Comparison of ENCODE assay signal across 8 cellular contexts in genomic region chr15:68578960-68579935, GRCh38. TPM values are rescaled to one million over a fixed set of nuclear protein-coding genes. Genes with fewer than 3 reads are reported as not detected.
A peak's percentile ranks its signal among the peaks of the same experiment; 100 is the strongest.
DNase-seq lines count a peak whose midpoint lies in the region; ATAC-seq, FAIRE-seq and TF ChIP-seq lines count a peak whose summit lies in the region.

Gene CORO2B (plus strand): TSS chr15:68578993. CDS start chr15:68579263, 270 bp downstream.

- peak within 1 kb of the TSS; percentile 52 to 68 for H3K4me3 ChIP-seq in HCT116 (replicated peaks in 1 of 2; ENCODE audit: low read depth in 1 of 2, low read length in 2 of 2)
- H3K4me3 ChIP-seq in endothelial cell of umbilical vein (replicated peaks in 1 of 3; ENCODE audit: insufficient read depth in 1 of 3, low read depth in 1 of 3, low read length in 3 of 3): peak within 1 kb of the TSS; percentile 30 to 44 (median 35)
- H3K4me3 ChIP-seq in mucosa of stomach (ENCODE audit: low read length): peak within 1 kb of the TSS; percentile 22
- peak within 1 kb of the TSS; percentile 28 to 57 (median 46) for H3K4me3 ChIP-seq in transverse colon

- peak within 1 kb of the TSS; percentile 72 to 78 (median 77) for H3K4me3 Mint-ChIP-seq in T-cell

- no peak for TF ChIP-seq POLR2A in HCT116 (IDR thresholded peaks at IDR 0.05; ENCODE audit: borderline replicate concordance, extremely low read depth, insufficient read depth, insufficient read length)
- TF ChIP-seq POLR2A in endothelial cell of umbilical vein (IDR thresholded peaks at IDR 0.05; ENCODE audit: low read depth, low read length): no peak
- TF ChIP-seq POLR2A in transverse colon (IDR thresholded peaks at IDR 0.05): no peak

- no peak for TF ChIP-seq RAD21 in HCT116 (IDR thresholded peaks at IDR 0.05; ENCODE audit: low read depth)

- POLR2A ChIA-PET in HCT116 (lab: Charles Lee): interaction anchor here (1.2 kb wide), 1 partner anchor 9 kb away, joined by 3 read pairs; no protein-coding TSS in a partner anchor
- POLR2A ChIA-PET in T-cell (lab: Charles Lee): no interaction called here
- POLR2A ChIA-PET in endothelial cell of umbilical vein (lab: Charles Lee): no interaction called here

- H3K9ac ChIP-seq in HCT116 (ENCODE audit: low read length) (peak within 1 kb of the TSS; percentile 55), endothelial cell of umbilical vein (replicated peaks; ENCODE audit: extremely low read depth, insufficient read depth, low read length) (peak within 1 kb of the TSS; percentile 30), mucosa of stomach (ENCODE audit: low read length) (no peak within 1 kb of the TSS)

- intact Hi-C loops in HCT116 (cut with micrococcal nuclease) (no loop called here), endothelial cell of umbilical vein (cut with micrococcal nuclease) (loop anchor here (1.0 to 2.0 kb wide), 3 partner anchors 20 to 95 kb away; no protein-coding TSS in a partner anchor), transverse colon (cut with DNase I; ENCODE audit: low total_unique reads) (loop anchor here (1.0 kb wide), 1 partner anchor 95 kb away; no protein-coding TSS in a partner anchor)

- BruUV-seq in HCT116 (replicated peaks; lab: Mats Ljungman, UMichigan) (no TSS peak), endothelial cell of umbilical vein (replicated peaks; lab: Mats Ljungman, UMichigan) (no TSS peak)

- WGBS in transverse colon (ENCODE audit: low coverage in 1 of 2), 2 donors: 7% methylated on average over 13 of the region's 96 CpGs; no CpG with 5 or more reads in 1 of the 2 donors

- no peaks in the 10 kb centered on the region for H3K9me2 ChIP-seq in HCT116 (ENCODE audit: insufficient read depth)

- no peaks in the 10 kb centered on the region for H3K9me3 ChIP-seq in HCT116 (ENCODE audit: control insufficient read depth in 1 of 2, insufficient read depth in 1 of 2, low read depth in 1 of 2, low read length in 2 of 2)
- no peaks in the 10 kb centered on the region for H3K9me3 ChIP-seq in endothelial cell of umbilical vein (replicated peaks; ENCODE audit: control insufficient read depth, insufficient read depth, low read length)
- no peaks in the 10 kb centered on the region for H3K9me3 ChIP-seq in mucosa of stomach (ENCODE audit: control insufficient read depth, low read length)
- H3K9me3 ChIP-seq in transverse colon: no peaks in the 10 kb centered on the region

- CTCF ChIA-PET in HCT116 (lab: Charles Lee) (interaction anchor here (0.7 kb wide), 1 partner anchor 95 kb away, joined by 3 read pairs; no protein-coding TSS in a partner anchor), T-cell (lab: Charles Lee) (no interaction called here), endothelial cell of umbilical vein (lab: Charles Lee) (interaction anchor here (0.9 to 1.8 kb wide), 5 partner anchors 16 to 346 kb away, joined by 3 to 11 read pairs (median 5); no protein-coding TSS in a partner anchor)

- FAIRE-seq in endothelial cell of umbilical vein (lab: Jason Lieb, UNC): no peak

- H3K9me3 Mint-ChIP-seq in T-cell: no peaks in the 10 kb centered on the region

- peaks cover 48 to 54% of the 10 kb centered on the region in 2 donors for H3K27me3 Mint-ChIP-seq in T-cell

- H3K36me3 ChIP-seq in HCT116 (ENCODE audit: control insufficient read depth in 1 of 2, insufficient read depth in 2 of 2, low read length in 2 of 2) (no peaks in the 10 kb centered on the region), endothelial cell of umbilical vein (ENCODE audit: control insufficient read depth in 2 of 2, extremely low read depth in 1 of 2, insufficient read depth in 2 of 2, low read length in 2 of 2) (no peaks in the 10 kb centered on the region), mucosa of stomach (ENCODE audit: control insufficient read depth, insufficient read depth, low read length) (no peaks in the 10 kb centered on the region), transverse colon (no peaks in the 10 kb centered on the region)

- no peak for TF ChIP-seq CTCF in HCT116 (IDR thresholded peaks at IDR 0.05 in 2 of 3, conservative IDR thresholded peaks at IDR 0.05 in 1 of 3; ENCODE audit: borderline replicate concordance in 1 of 3, insufficient read depth in 1 of 3, low read depth in 2 of 3, low read length in 2 of 3)
- no peak for TF ChIP-seq CTCF in endothelial cell of umbilical vein (IDR thresholded peaks at IDR 0.05; ENCODE audit: extremely low read depth in 1 of 2, insufficient read depth in 1 of 2, low read depth in 1 of 2, low read length in 2 of 2)
- TF ChIP-seq CTCF in transverse colon (IDR thresholded peaks at IDR 0.05): no peak

- peak within 1 kb of the TSS; percentile 52; the same call in 1 of the 2 replicates for H3K27ac ChIP-seq in HCT116 (ENCODE audit: low read depth, low read length)
- no peak within 1 kb of the TSS for H3K27ac ChIP-seq in endothelial cell of umbilical vein (ENCODE audit: insufficient read depth, low read depth, low read length)
- peak within 1 kb of the TSS; percentile 39 to 64 (median 52) for H3K27ac ChIP-seq in transverse colon

- no peaks in the 10 kb centered on the region for H4K20me1 ChIP-seq in HCT116 (ENCODE audit: insufficient read depth)
- no peaks in the 10 kb centered on the region for H4K20me1 ChIP-seq in endothelial cell of umbilical vein (replicated peaks; ENCODE audit: control insufficient read depth, extremely low read depth, insufficient read depth, low read length)

- DNase-seq in AG08396 (ENCODE audit: low spot score) (peak; percentile 76), HCT116 (ENCODE audit: low read depth, low spot score) (no peak), T-cell (no peak), endothelial cell of umbilical vein (ENCODE audit: low read depth, low spot score) (no peak), transverse colon (no peak)

- H3K4me2 ChIP-seq in HCT116 (ENCODE audit: low read length) (peak within 1 kb of the TSS; percentile 92), endothelial cell of umbilical vein (ENCODE audit: insufficient read depth, low read length) (peak within 1 kb of the TSS; percentile 93)

- TF ChIP-seq EP300 in transverse colon (IDR thresholded peaks at IDR 0.05; ENCODE audit: low read depth): no peak

- H2AFZ ChIP-seq in HCT116 (ENCODE audit: low read depth, low read length, poor library complexity, severe bottlenecking) (peak within 1 kb of the TSS; percentile 24), endothelial cell of umbilical vein (ENCODE audit: low read depth, low read length) (peak within 1 kb of the TSS; percentile 91)

- RAD21 ChIA-PET in HCT116 (lab: Charles Lee; ENCODE audit: low non-redundant PET in 1 of 2, low total read pairs in 2 of 2, uncharacterized antibody in 2 of 2, unreplicated experiment in 2 of 2): no interaction called here

- dilution Hi-C loops in endothelial cell of umbilical vein (cut with MboI; ENCODE audit: extremely low pct_ligation_motif_present, low sequenced_read_pairs): no loop called here

- H3K27ac Mint-ChIP-seq in T-cell: peak within 1 kb of the TSS in 1 of 2 donors; percentile 43

- ATAC-seq in HCT116: peak; percentile 64
- ATAC-seq in T-cell (replicated peaks in 1 of 4): peak in 1 of 4 experiments; percentile 20
- no peak for ATAC-seq in GM18519 (IDR thresholded peaks at IDR 0.05; ENCODE audit: low FRiP score, unreplicated experiment)
- no peak for ATAC-seq in GM19351 (IDR thresholded peaks at IDR 0.05; ENCODE audit: unreplicated experiment)

- peaks cover 13 to 21% (median 15%) of the 10 kb centered on the region in 3 donors for H3K4me1 Mint-ChIP-seq in T-cell

- no peaks in the 10 kb centered on the region for H3K27me3 ChIP-seq in HCT116 (ENCODE audit: insufficient read depth, low read length)
- peaks cover 11 to 21% of the 10 kb centered on the region in 2 experiments for H3K27me3 ChIP-seq in endothelial cell of umbilical vein (ENCODE audit: control insufficient read depth in 2 of 2, insufficient read depth in 2 of 2, low read length in 2 of 2)
- peaks cover 55% of the 10 kb centered on the region for H3K27me3 ChIP-seq in mucosa of stomach (ENCODE audit: control insufficient read depth, insufficient read depth, low read length)
- peaks cover 63% of the 10 kb centered on the region for H3K27me3 ChIP-seq in transverse colon

- no peaks in the 10 kb centered on the region for H3K36me3 Mint-ChIP-seq in T-cell

- no peaks in the 10 kb centered on the region for H3K9me1 ChIP-seq in endothelial cell of umbilical vein (replicated peaks; ENCODE audit: control insufficient read depth, extremely low read depth, insufficient read depth, low read length)

- in situ Hi-C loops in transverse colon (cut with MboI; ENCODE audit: low pct_ligation_motif_present in 1 of 4, low pct_unique_long_range_greater_than_20kb in 1 of 4, low sequenced_read_pairs in 3 of 4): no loop called here

- H3K4me1 ChIP-seq in HCT116 (ENCODE audit: control insufficient read depth in 1 of 2, insufficient read depth in 2 of 2, low read length in 2 of 2) (peaks cover 18 to 62% of the 10 kb centered on the region in 2 experiments), endothelial cell of umbilical vein (ENCODE audit: control insufficient read depth, extremely low read depth, insufficient read depth, low read length) (peaks cover 9% of the 10 kb centered on the region), mucosa of stomach (ENCODE audit: control insufficient read depth, insufficient read depth, low read length) (peaks cover 7% of the 10 kb centered on the region), transverse colon (peaks cover 0 to 17% (median 12%) of the 10 kb centered on the region in 4 donors)

- H3K79me2 ChIP-seq in HCT116 (ENCODE audit: insufficient read depth, low read length) (no peaks in the 10 kb centered on the region), endothelial cell of umbilical vein (ENCODE audit: control insufficient read depth, insufficient read depth, low read length) (no peaks in the 10 kb centered on the region)

TF ChIP-seq in endothelial cell of umbilical vein, 7 proteins besides CTCF, POLR2A, EP300 and RAD21:
- TF ChIP-seq EZH2 (IDR thresholded peaks at IDR 0.05; ENCODE audit: borderline replicate concordance, low read depth, low read length, severe bottlenecking): peak; percentile 5
- TF ChIP-seq FOS (IDR thresholded peaks at IDR 0.05; ENCODE audit: borderline replicate concordance, insufficient read depth, low read length): no peak
TF ChIP-seq in endothelial cell of umbilical vein: peak in this region for 1.

RNA-seq across cellular contexts. Expression of gene CORO2B, which starts in this region (rescaled TPM):
- total RNA-seq in HCT116 (2021; ENCODE audit: unreplicated experiment): 2.8 TPM
- polyA plus RNA-seq in HCT116 (2012): 2.2 and 3.2 TPM in 2 replicates
- under 1 TPM in 3 of 5 donors, not detected in 2; 0.06 to 0.39 (median 0.09) TPM for total RNA-seq in T-cell
- total RNA-seq in endothelial cell of umbilical vein: 2.9 and 3.7 TPM in 2 replicates
- 2.4 and 2.9 TPM in 2 replicates for polyA plus RNA-seq in endothelial cell of umbilical vein
- polyA plus RNA-seq in endothelial cell of umbilical vein (2011; cell fraction: cytosol; rRNA removed): 2.0 and 2.2 TPM in 2 replicates
- polyA plus RNA-seq in endothelial cell of umbilical vein (2011; cell fraction: nucleus; rRNA removed): 2.3 TPM in 2 replicates
- 0.50 and 1.1 TPM in 2 replicates for polyA plus RNA-seq in endothelial cell of umbilical vein (2012)
- polyA minus RNA-seq in endothelial cell of umbilical vein: 2.6 and 2.7 TPM in 2 replicates
- polyA minus RNA-seq in endothelial cell of umbilical vein (2011; cell fraction: cytosol; rRNA and poly(A)+ RNA removed): not detected
- polyA minus RNA-seq in endothelial cell of umbilical vein (2011; cell fraction: nucleus; rRNA and poly(A)+ RNA removed): 0.91 and 1.3 TPM in 2 replicates
- total RNA-seq in transverse colon: 1 to 10 TPM in 3 of 4 donors, under 1 TPM in 1; 0.40 to 2.2 (median 2.0) TPM

Comparison
In these comparisons a context has a peak if more than half of its experiments do, and no peak if none do; other contexts are left out.
1. CTCF ChIA-PET loops: an anchor here in HCT116 (0.7 kb wide) and endothelial cell of umbilical vein (0.9 to 1.8 kb wide); none called in T-cell.